In genomic region chr12:96489392-96490056, GRCh38 we compare ENCODE assay signal across 8 cellular contexts. TPM values are rescaled to one million over a fixed set of nuclear protein-coding genes. Genes with fewer than 3 reads are reported as not detected.
DNase-seq lines count a peak whose midpoint lies in the region; ATAC-seq and TF ChIP-seq lines count a peak whose summit lies in the region.

Gene CFAP54, plus strand, starts transcription at chr12:96489577. Its CDS starts 33 bp downstream, at chr12:96489610.

- peak within 1 kb of the TSS; percentile 87 for H3K4me3 ChIP-seq in DOHH2 (ENCODE audit: low read length)
- peak within 1 kb of the TSS; percentile 67 for H3K4me3 ChIP-seq in Loucy (ENCODE audit: low read length, poor library complexity, severe bottlenecking)
- H3K4me3 ChIP-seq in RWPE2 (ENCODE audit: severe bottlenecking) = peak within 1 kb of the TSS; percentile 51
- peak within 1 kb of the TSS; percentile 80 for H3K4me3 ChIP-seq in fibroblast of villous mesenchyme (ENCODE audit: low read depth, low read length)
- peak within 1 kb of the TSS; percentile 74 for H3K4me3 ChIP-seq in neural cell (ENCODE audit: low read length)

- peak within 1 kb of the TSS; percentile 93 to 98 for H3K27ac Mint-ChIP-seq in stimulated activated naive CD8-positive, alpha-beta T cell treated with anti-CD3 and anti-CD28 coated beads, Interleukin-15, amount 100 ng/mL, for 72 hours

- H3K4me1 Mint-ChIP-seq in stimulated activated naive CD8-positive, alpha-beta T cell treated with anti-CD3 and anti-CD28 coated beads, Interleukin-15, amount 100 ng/mL, for 72 hours = peaks cover 23% of the 10 kb centered on the region

- peak; percentile 89 for ATAC-seq in RWPE2 (ENCODE audit: low read depth)
- ATAC-seq in stimulated activated naive CD8-positive, alpha-beta T cell treated with anti-CD3 and anti-CD28 coated beads, Interleukin-15, amount 100 ng/mL, for 72 hours = peak; percentile 93

- H3K36me3 ChIP-seq in DOHH2 (ENCODE audit: control insufficient read depth, low read length) (no peaks in the 10 kb centered on the region), Loucy (ENCODE audit: insufficient read depth, low read length) (no peaks in the 10 kb centered on the region), RWPE2 (ENCODE audit: low read depth) (no peaks in the 10 kb centered on the region), neural cell (ENCODE audit: insufficient read depth, low read length) (no peaks in the 10 kb centered on the region)

- TF ChIP-seq CTCF in DOHH2 (IDR thresholded peaks at IDR 0.05; ENCODE audit: low read depth, low read length, poor library complexity, severe bottlenecking) (peak; percentile 87), Loucy (conservative IDR thresholded peaks at IDR 0.05; ENCODE audit: low read length) (peak; percentile 78), RWPE2 (IDR thresholded peaks at IDR 0.05; ENCODE audit: poor library complexity, severe bottlenecking) (peak; percentile 97), fibroblast of villous mesenchyme (IDR thresholded peaks at IDR 0.05; ENCODE audit: insufficient read depth, low read depth, low read length) (peak; percentile 93), neural cell (IDR thresholded peaks at IDR 0.05; ENCODE audit: poor library complexity, severe bottlenecking) (peak; percentile 99)

- no peaks in the 10 kb centered on the region for H4K20me1 ChIP-seq in DOHH2 (ENCODE audit: control insufficient read depth, insufficient read depth, low read depth, low read length)
- H4K20me1 ChIP-seq in Loucy (ENCODE audit: insufficient read depth, low read length, poor library complexity, severe bottlenecking) = no peaks in the 10 kb centered on the region
- no peaks in the 10 kb centered on the region for H4K20me1 ChIP-seq in neural cell (ENCODE audit: insufficient read depth)

- peak within 1 kb of the TSS; percentile 90 for H3K4me3 Mint-ChIP-seq in stimulated activated naive CD8-positive, alpha-beta T cell treated with anti-CD3 and anti-CD28 coated beads, Interleukin-15, amount 100 ng/mL, for 72 hours

- no peaks in the 10 kb centered on the region for H3K27me3 Mint-ChIP-seq in stimulated activated naive CD8-positive, alpha-beta T cell treated with anti-CD3 and anti-CD28 coated beads, Interleukin-15, amount 100 ng/mL, for 72 hours

- H3K9me3 Mint-ChIP-seq in stimulated activated naive CD8-positive, alpha-beta T cell treated with anti-CD3 and anti-CD28 coated beads, Interleukin-15, amount 100 ng/mL, for 72 hours = no peaks in the 10 kb centered on the region

- H3K27me3 ChIP-seq in DOHH2 (ENCODE audit: control insufficient read depth, low read length) = peaks cover 29% of the 10 kb centered on the region
- no peaks in the 10 kb centered on the region for H3K27me3 ChIP-seq in Loucy (ENCODE audit: insufficient read depth, low read length, poor library complexity, severe bottlenecking)
- no peaks in the 10 kb centered on the region for H3K27me3 ChIP-seq in RWPE2 (ENCODE audit: insufficient read depth, poor library complexity, severe bottlenecking)
- H3K27me3 ChIP-seq in neural cell (ENCODE audit: insufficient read depth, low read depth, low read length) = no peaks in the 10 kb centered on the region

- peak; percentile 82 for TF ChIP-seq EP300 in neural cell (conservative IDR thresholded peaks at IDR 0.05; ENCODE audit: poor library complexity, severe bottlenecking)

- H3K9me3 ChIP-seq in DOHH2 (ENCODE audit: control insufficient read depth, insufficient read depth, low read length) (no peaks in the 10 kb centered on the region), Loucy (ENCODE audit: insufficient read depth, low read depth, low read length) (no peaks in the 10 kb centered on the region), RWPE2 (ENCODE audit: severe bottlenecking) (no peaks in the 10 kb centered on the region), neural cell (ENCODE audit: low read length) (no peaks in the 10 kb centered on the region)

- H3K9me2 ChIP-seq in DOHH2 (replicated peaks; ENCODE audit: control insufficient read depth, low read length) (no peaks in the 10 kb centered on the region), Loucy (replicated peaks; ENCODE audit: low read depth, low read length) (no peaks in the 10 kb centered on the region), neural cell (ENCODE audit: insufficient read depth, low read length) (no peaks in the 10 kb centered on the region)

- H3F3A ChIP-seq in DOHH2 (ENCODE audit: control insufficient read depth, insufficient read depth) (no peaks in the 10 kb centered on the region), Loucy (ENCODE audit: low read depth) (no peaks in the 10 kb centered on the region), neural cell (ENCODE audit: insufficient read depth, low read length, poor library complexity, severe bottlenecking) (no peaks in the 10 kb centered on the region)

- H3K79me2 ChIP-seq in DOHH2 (ENCODE audit: control insufficient read depth, low read length) (no peaks in the 10 kb centered on the region), Loucy (ENCODE audit: insufficient read depth, low read length) (no peaks in the 10 kb centered on the region), neural cell (replicated peaks; ENCODE audit: insufficient read depth, low read length) (no peaks in the 10 kb centered on the region)

- H3K4me2 ChIP-seq in DOHH2 (ENCODE audit: low read length) (peak within 1 kb of the TSS; percentile 90), Loucy (ENCODE audit: low read depth, low read length, poor library complexity, severe bottlenecking) (peak within 1 kb of the TSS; percentile 73), neural cell (ENCODE audit: low read length) (peak within 1 kb of the TSS; percentile 71)

- H2AFZ ChIP-seq in Loucy (ENCODE audit: low read length) = peak within 1 kb of the TSS; percentile 90
- peak within 1 kb of the TSS; percentile 91 for H2AFZ ChIP-seq in neural cell (ENCODE audit: low read depth, low read length)

- H3K9ac ChIP-seq in Loucy (ENCODE audit: low read depth, low read length, poor library complexity, severe bottlenecking) (no peak within 1 kb of the TSS), neural cell (ENCODE audit: low read length) (peak within 1 kb of the TSS; percentile 67)

- DNase-seq in H4 (ENCODE audit: low spot score) (peak; percentile 90), RWPE2 (ENCODE audit: low spot score) (peak; percentile 93), fibroblast of villous mesenchyme (ENCODE audit: low read depth) (peak; percentile 93)
- peak; percentile 98 for DNase-seq in activated effector memory CD4-positive, alpha-beta T cell treated with anti-CD3 and anti-CD28 coated beads, Interleukin-2, amount 50 U/mL, for 16 hours
- peak; percentile 90 to 94 for DNase-seq in stimulated activated naive CD8-positive, alpha-beta T cell treated with anti-CD3 and anti-CD28 coated beads, Interleukin-15, amount 100 ng/mL, for 72 hours

- H3K27ac ChIP-seq in DOHH2 (ENCODE audit: low read depth, low read length) = no peak within 1 kb of the TSS
- H3K27ac ChIP-seq in RWPE2 (ENCODE audit: poor library complexity, severe bottlenecking) = peak within 1 kb of the TSS; percentile 63
- peak within 1 kb of the TSS; percentile 60 for H3K27ac ChIP-seq in neural cell (ENCODE audit: low read length)

- peak; percentile 76 for TF ChIP-seq RAD21 in neural cell (conservative IDR thresholded peaks at IDR 0.05)

- H3K4me1 ChIP-seq in DOHH2 (ENCODE audit: control insufficient read depth, low read length) (peaks cover 11% of the 10 kb centered on the region), Loucy (ENCODE audit: insufficient read depth, low read length, poor library complexity, severe bottlenecking) (no peaks in the 10 kb centered on the region), RWPE2 (ENCODE audit: insufficient read depth, poor library complexity, severe bottlenecking) (peaks cover 25% of the 10 kb centered on the region)

TF ChIP-seq in neural cell, 6 proteins besides CTCF, POLR2A, EP300 and RAD21:
- no peak for TF ChIP-seq EZH2 (IDR thresholded peaks at IDR 0.05; ENCODE audit: borderline replicate concordance, insufficient read depth, low read length, poor library complexity, severe bottlenecking)
- peak; percentile 50 for TF ChIP-seq TAF1 (IDR thresholded peaks at IDR 0.05; ENCODE audit: low read depth)
- peak; percentile 49 for TF ChIP-seq REST (IDR thresholded peaks at IDR 0.05; ENCODE audit: borderline replicate concordance)
- TF ChIP-seq POLR2AphosphoS5 (IDR thresholded peaks at IDR 0.05) = peak; percentile 48
- peak; percentile 74 for TF ChIP-seq SMC3 (conservative IDR thresholded peaks at IDR 0.05; ENCODE audit: poor library complexity)
- peak; percentile 98 for TF ChIP-seq MXI1 (conservative IDR thresholded peaks at IDR 0.05; ENCODE audit: poor library complexity, severe bottlenecking)

RNA-seq across cellular contexts. Expression of gene CFAP54, which starts in this region (rescaled TPM):
- total RNA-seq in H4 (2014; rRNA removed; shearing (Covaris generic)) = 0.64 and 1.8 TPM in 2 replicates
- 0.86 and 0.97 TPM in 2 replicates for total RNA-seq in fibroblast of villous mesenchyme
- polyA plus RNA-seq in neural cell = 0.44 and 1.1 TPM in 2 replicates
- polyA minus RNA-seq in neural cell = 2.9 and 3.4 TPM in 2 replicates

Comparison
In these comparisons a context has a peak if more than half of its experiments do, and no peak if none do; other contexts are left out.
1. Peak in DNase-seq and H3K4me3 ChIP-seq in fibroblast of villous mesenchyme; RNA of the gene not detected or under 1 TPM.